Comparison of ENCODE assay signal across 1 cellular context in the genomic region with DNA sequence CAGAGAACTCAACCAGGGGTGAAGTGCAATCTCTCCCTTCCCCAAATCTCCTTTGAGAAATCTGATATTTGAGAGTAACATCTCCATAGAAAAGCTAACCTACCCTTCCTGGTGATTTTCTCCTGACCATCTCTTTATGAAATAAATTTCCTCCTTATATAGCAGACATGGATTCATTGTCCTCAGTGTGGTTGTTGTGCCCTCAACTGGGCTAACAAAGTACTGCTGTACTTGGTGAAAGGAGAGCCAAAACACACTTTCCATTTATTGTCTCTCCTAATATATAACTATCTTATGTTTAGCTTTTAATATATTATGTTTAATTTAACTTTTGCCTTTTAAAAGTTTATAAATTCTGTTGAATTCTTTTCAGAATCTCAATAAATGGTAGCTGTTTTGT.
TF ChIP-seq lines count a peak whose summit lies in the region.

No MANE protein-coding gene starts in this region.

TF ChIP-seq in GM23338, 12 proteins besides CTCF, POLR2A, EP300 and RAD21 (continued from another document):
- TF ChIP-seq ETS1 (IDR thresholded peaks at IDR 0.05) (no peak), ZNF114 (CRISPR knock-in tag; IDR thresholded peaks at IDR 0.05) (no peak), ZNF331 (CRISPR knock-in tag; IDR thresholded peaks at IDR 0.05; ENCODE audit: low read depth) (no peak), JUNB (IDR thresholded peaks at IDR 0.05; ENCODE audit: unreplicated experiment) (no peak), EZH2 (IDR thresholded peaks at IDR 0.05; ENCODE audit: low read depth, unreplicated experiment) (no peak), POLR2AphosphoS5 (IDR thresholded peaks at IDR 0.05; ENCODE audit: low read depth) (no peak), NANOG (IDR thresholded peaks at IDR 0.05; ENCODE audit: borderline replicate concordance) (no peak)
